Comparison of ENCODE assay signal across 8 cellular contexts in genomic region chr6:46015119-46015968, GRCh38. TPM values are rescaled to one million over a fixed set of nuclear protein-coding genes. Genes with fewer than 3 reads are reported as not detected.
DNase-seq lines count a peak whose midpoint lies in the region; ATAC-seq, FAIRE-seq and TF ChIP-seq lines count a peak whose summit lies in the region.

CLIC5 (minus strand) TSS chr6:46015860; CDS start chr6:46015542, 318 bp downstream.

- no peak for FAIRE-seq in GM12878 (lab: Jason Lieb, UNC)

- TF ChIP-seq CTCF in GM06990 (IDR thresholded peaks at IDR 0.05; ENCODE audit: insufficient read depth, low read length, poor library complexity, severe bottlenecking) (peak; percentile 1), Panc1 (IDR thresholded peaks at IDR 0.05) (no peak), GM12878 (IDR thresholded peaks at IDR 0.05 in 2 of 3, conservative IDR thresholded peaks at IDR 0.05 in 1 of 3; ENCODE audit: control insufficient read depth in 2 of 3, extremely low read depth in 1 of 3, insufficient read depth in 1 of 3, low read depth in 3 of 3, low read length in 3 of 3) (no peak)

- no peaks in the 10 kb centered on the region for H3K36me3 ChIP-seq in GM06990 (ENCODE audit: control insufficient read depth, insufficient read depth, low read length)
- H3K36me3 ChIP-seq in Panc1 (ENCODE audit: control insufficient read depth, insufficient read depth, low read length): peaks cover 2% of the 10 kb centered on the region; the same call in 1 of the 2 replicates
- H3K36me3 ChIP-seq in GM12878 (ENCODE audit: control insufficient read depth in 2 of 2, insufficient read depth in 2 of 2, low read length in 1 of 2): no peaks in the 10 kb centered on the region

- RAD21 ChIA-PET in GM12878 (lab: Charles Lee; ENCODE audit: unreplicated experiment): no interaction called here

- SMC1A ChIA-PET in GM12878 (lab: Charles Lee; ENCODE audit: uncharacterized antibody, unreplicated experiment): no interaction called here

- peak; percentile 13 for DNase-seq in GM06990 (ENCODE audit: extremely low read depth, insufficient read length)
- DNase-seq in Panc1 (ENCODE audit: low read depth, low spot score): no peak
- DNase-seq in GM12878 (ENCODE audit: low read depth, low spot score): no peak
- peak; percentile 24 for DNase-seq in kidney tubule cell (ENCODE audit: low spot score)
- peak; percentile 5 for DNase-seq in stimulated activated CD8-positive, alpha-beta memory T cell treated with anti-CD3 and anti-CD28 coated beads, Interleukin-12 subunit alpha, Interleukin-12 subunit beta, amount 100 ng/mL, for 1 hour (ENCODE audit: low read depth)
- DNase-seq in NCI-H1048 (lab: John Stamatoyannopoulos, UW): no peak

- no peaks in the 10 kb centered on the region for H3K9me3 ChIP-seq in Panc1 (ENCODE audit: control insufficient read depth, insufficient read depth, low read depth, low read length)
- no peaks in the 10 kb centered on the region; the same call in 1 of the 3 replicates for H3K9me3 ChIP-seq in GM12878 (replicated peaks; ENCODE audit: control insufficient read depth, insufficient read depth, low read length)

- in situ Hi-C loops in Panc1 (cut with HindIII; ENCODE audit: low pct_unique_long_range_greater_than_20kb, low sequenced_read_pairs) (no loop called here), GM12878 (cut with MboI) (no loop called here)

- no peak within 1 kb of the TSS for H3K9ac ChIP-seq in GM12878 (ENCODE audit: control insufficient read depth, insufficient read depth, low read length)

- TF ChIP-seq POLR2A in GM12878 (IDR thresholded peaks at IDR 0.05; ENCODE audit: low read depth, low read length): no peak

- ATAC-seq in Panc1 (peak; percentile 57), GM12878 (peak; percentile 25), HG03039 (IDR thresholded peaks at IDR 0.05; ENCODE audit: unreplicated experiment) (no peak), HG03097 (IDR thresholded peaks at IDR 0.05; ENCODE audit: low FRiP score, unreplicated experiment) (no peak)

- intact Hi-C loops in Panc1 (cut with micrococcal nuclease; ENCODE audit: unreplicated experiment) (no loop called here), GM12878 (cut with micrococcal nuclease; ENCODE audit: unreplicated experiment) (no loop called here)

- peaks cover 6% of the 10 kb centered on the region for H3K27me3 ChIP-seq in GM06990 (replicated peaks; ENCODE audit: control insufficient read depth, insufficient read depth, low read length)
- peaks cover 40% of the 10 kb centered on the region for H3K27me3 ChIP-seq in Panc1 (ENCODE audit: control insufficient read depth, insufficient read depth, low read length)
- H3K27me3 ChIP-seq in GM12878 (replicated peaks in 1 of 2; ENCODE audit: control insufficient read depth in 2 of 2, insufficient read depth in 2 of 2, low read length in 1 of 2): peaks cover 6 to 27% of the 10 kb centered on the region in 2 experiments

- H4K20me1 ChIP-seq in GM12878 (ENCODE audit: control insufficient read depth, insufficient read depth): no peaks in the 10 kb centered on the region

- H3K27ac ChIP-seq in Panc1 (ENCODE audit: low read length): no peak within 1 kb of the TSS
- no peak within 1 kb of the TSS for H3K27ac ChIP-seq in GM12878 (ENCODE audit: control insufficient read depth, insufficient read depth)

- TF ChIP-seq RAD21 in GM12878 (IDR thresholded peaks at IDR 0.05; ENCODE audit: insufficient read depth, low read depth, low read length): no peak

- H2AFZ ChIP-seq in GM12878 (ENCODE audit: control insufficient read depth, low read depth, low read length): no peak within 1 kb of the TSS

- no peaks in the 10 kb centered on the region for H3K79me2 ChIP-seq in GM12878 (ENCODE audit: control insufficient read depth, insufficient read depth, low read length)

- peaks cover 5% of the 10 kb centered on the region; the same call in 1 of the 2 replicates for H3K4me1 ChIP-seq in Panc1 (ENCODE audit: control insufficient read depth, insufficient read depth, low read length)
- H3K4me1 ChIP-seq in GM12878 (ENCODE audit: control insufficient read depth, insufficient read depth, low read length): peaks cover 10% of the 10 kb centered on the region

- TF ChIP-seq EP300 in GM12878 (IDR thresholded peaks at IDR 0.05; ENCODE audit: borderline replicate concordance in 1 of 2, control insufficient read depth in 1 of 2, low read depth in 2 of 2, low read length in 2 of 2): no peak

- peak within 1 kb of the TSS; percentile 91 for H3K4me2 ChIP-seq in GM12878 (ENCODE audit: control insufficient read depth, insufficient read depth)

- BruUV-seq in Panc1 (replicated peaks; lab: Mats Ljungman, UMichigan) (no TSS peak), GM12878 (replicated peaks; lab: Mats Ljungman, UMichigan) (no TSS peak)

- POLR2A ChIA-PET in Panc1 (lab: Charles Lee) (no interaction called here), GM12878 (lab: Charles Lee) (no interaction called here)

- CTCF ChIA-PET in Panc1 (lab: Charles Lee): no interaction called here
- CTCF ChIA-PET in GM12878 (lab: Yijun Ruan, JAX): no interaction called here

- H3K4me3 ChIP-seq in GM06990 (replicated peaks; ENCODE audit: low read depth, low read length) (peak within 1 kb of the TSS; percentile 46), Panc1 (ENCODE audit: low read depth in 2 of 2, low read length in 2 of 2) (peak within 1 kb of the TSS; percentile 22 to 38), GM12878 (peak within 1 kb of the TSS; percentile 51; the same call in 1 of the 2 replicates)

- 3% methylated on average over 73 of the region's 82 CpGs for WGBS in GM12878 (ENCODE audit: insufficient coverage, insufficient replicate concordance, low lambda C conversion rate, missing lambda C conversion rate)

TF ChIP-seq in GM12878, 131 proteins besides CTCF, POLR2A, EP300 and RAD21:
- TF ChIP-seq MEF2A (IDR thresholded peaks at IDR 0.05; ENCODE audit: insufficient read depth, low read depth, low read length): no peak
- no peak for TF ChIP-seq ZNF622 (IDR thresholded peaks at IDR 0.05)
- TF ChIP-seq SUZ12 (IDR thresholded peaks at IDR 0.05; ENCODE audit: unreplicated experiment): peak; percentile 23
- TF ChIP-seq GATAD2B (conservative IDR thresholded peaks at IDR 0.05; ENCODE audit: low read depth): no peak
- no peak for TF ChIP-seq RBBP5 (conservative IDR thresholded peaks at IDR 0.05)
- TF ChIP-seq SREBF2 (IDR thresholded peaks at IDR 0.05; ENCODE audit: low read length): no peak

RNA-seq across cellular contexts. Expression of gene CLIC5, which starts in this region (rescaled TPM):
- 0.05 TPM for total RNA-seq in Panc1 (2021; ENCODE audit: unreplicated experiment)
- not detected for polyA plus RNA-seq in Panc1 (2012; ENCODE audit: insufficient read length)
- total RNA-seq in GM12878 (2013; cell fraction: nucleolus; rRNA removed): 0.17 and 0.40 TPM in 2 replicates
- total RNA-seq in GM12878 (2014; rRNA removed): not detected in 2 replicates
- not detected in 2 replicates for total RNA-seq in GM12878 (2014; rRNA removed; fragmentation: Illumina TruSeq; extraction: Trizol)
- not detected in 2 replicates for total RNA-seq in GM12878 (2021)
- not detected for polyA plus RNA-seq in GM12878 (2011; ENCODE audit: low read depth)
- polyA plus RNA-seq in GM12878 (2011; rRNA removed): 0.04 and 0.08 TPM in 2 replicates
- polyA plus RNA-seq in GM12878 (2011; cell fraction: cytosol; rRNA removed): not detected in 2 replicates
- 0.01 and 0.13 TPM in 2 replicates for polyA plus RNA-seq in GM12878 (2011; cell fraction: nucleus; rRNA removed)
- 0.11 TPM in 2 replicates for polyA plus RNA-seq in GM12878 (2012)
- polyA plus RNA-seq in GM12878 (2014; fragmentation: Illumina TruSeq; extraction: Trizol): 0.01 TPM in 1 of 2 replicates, not detected in the other
- polyA plus RNA-seq in GM12878 (2014; fragmentation: Nextera tagmentation; extraction: Ambion mirVana): under 1 TPM in 1 of 2 experiments, not detected in 1; 0.02 TPM
- 0.01 TPM in 1 of 2 replicates, not detected in the other for polyA plus RNA-seq in GM12878 (2014; rRNA removed)
- polyA plus RNA-seq in GM12878 (2016; fragmentation: Nextera tagmentation; extraction: Ambion mirVana): not detected
- polyA minus RNA-seq in GM12878 (2011; rRNA and poly(A)+ RNA removed): not detected in 2 replicates
- not detected in 2 replicates for polyA minus RNA-seq in GM12878 (2011; cell fraction: cytosol; rRNA and poly(A)+ RNA removed)
- polyA minus RNA-seq in GM12878 (2011; cell fraction: nucleus; rRNA and poly(A)+ RNA removed): not detected in 2 replicates

Comparison
In these comparisons a context has a peak if more than half of its experiments do, and no peak if none do; other contexts are left out.
1. Peak in ATAC-seq and H3K4me3 ChIP-seq in Panc1; RNA of the gene not detected or under 1 TPM.
2. Peak in ATAC-seq, H3K4me3 ChIP-seq and H3K4me2 ChIP-seq in GM12878; RNA of the gene not detected or under 1 TPM.
3. DNase-seq: peak in GM06990 (single experiment), kidney tubule cell (single experiment) and stimulated activated CD8-positive, alpha-beta memory T cell treated with anti-CD3 and anti-CD28 coated beads, Interleukin-12 subunit alpha, Interleukin-12 subunit beta, amount 100 ng/mL, for 1 hour (single experiment); none in Panc1 (single experiment), GM12878 (single experiment) and NCI-H1048 (single experiment).
4. Peak in every context shown above with its lines, with median percentiles within 50 percentile points of each other: H3K4me3 ChIP-seq.